20 cellular contexts compared by ENCODE assay signal in the genomic region with DNA sequence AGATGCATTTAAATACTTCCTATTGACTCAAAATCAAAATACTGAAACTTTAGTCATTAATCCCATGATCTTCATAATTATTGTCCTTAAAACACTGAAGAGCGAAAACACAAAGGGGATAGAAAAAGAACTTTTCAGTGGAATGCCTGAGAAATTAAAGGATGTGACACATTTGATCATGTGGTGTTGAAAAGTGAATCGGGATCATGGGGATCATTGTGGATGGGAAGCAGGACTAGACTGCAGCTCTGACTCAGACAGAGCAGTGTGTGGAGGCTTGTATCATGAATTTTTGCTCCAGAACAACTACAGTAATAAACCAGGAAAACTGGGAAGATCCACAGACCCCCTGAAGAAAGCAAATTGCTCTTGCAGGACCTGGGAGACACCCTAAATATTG.
"Had no signal": no experiment of that assay in that cellular context is flagged by ENCODE, and none has a peak within 500 bp of the region (broad histone marks: within the 10 kb centered on the region; RNA-seq: fewer than 3 reads in every experiment).

No MANE protein-coding gene starts in this region.

- H3K9me3 ChIP-seq: breast epithelium, ovary, thoracic aorta had no signal

- H3K4me3 ChIP-seq: breast epithelium, ovary, skin epidermis, thoracic aorta had no signal

- ATAC-seq: activated naive CD4-positive, alpha-beta T cell treated with anti-CD3 and anti-CD28 coated beads, Interleukin-2, amount 50 U/mL, for 72 hours; activated T-cell treated with anti-CD3 and anti-CD28 coated beads, Interleukin-2, amount 50 U/mL, for 72 hours; naive thymus-derived CD4-positive, alpha-beta T cell; sciatic nerve; stimulated activated effector memory CD8-positive, alpha-beta T cell treated with anti-CD3 and anti-CD28 coated beads, Interleukin-12 subunit alpha, Interleukin-12 subunit beta, amount 100 ng/mL, for 72 hours had no signal

- H3K27ac ChIP-seq: breast epithelium, ovary, thoracic aorta had no signal

- H3K27me3 ChIP-seq: breast epithelium, ovary had no signal

- H3K36me3 ChIP-seq: breast epithelium, ovary, thoracic aorta had no signal

- H3K4me1 ChIP-seq: breast epithelium had no signal

- DNase-seq: activated CD4-positive, alpha-beta T cell treated with anti-CD3 and anti-CD28 coated beads for 4 hours; activated CD4-positive, alpha-beta T cell treated with anti-CD3 and anti-CD28 coated beads, Interleukin-2, amount 50 U/mL, for 4 hours; activated CD4-positive, CD25-positive, alpha-beta regulatory T cell; activated naive CD4-positive, alpha-beta T cell; activated T-cell treated with anti-CD3 and anti-CD28 coated beads for 4 hours; activated T-cell treated with anti-CD3 and anti-CD28 coated beads, Interleukin-2, amount 50 U/mL, for 72 hours; effector CD4-positive, alpha-beta T cell; erythroblast; head of caudate nucleus; midbrain; naive thymus-derived CD4-positive, alpha-beta T cell; ovary; stimulated activated CD4-positive, alpha-beta T cell treated with anti-CD3 and anti-CD28 coated beads, Interleukin-4, amount 100 ng/mL, for 24 hours; trophoblast cell had no signal
